Comparison of ENCODE assay signal across 27 cellular contexts in genomic region chr4:163392328-163392727, GRCh38. TPM values are rescaled to one million over a fixed set of nuclear protein-coding genes. Genes with fewer than 3 reads are reported as not detected.
DNase-seq lines count a peak whose midpoint lies in the region; ATAC-seq, FAIRE-seq and TF ChIP-seq lines count a peak whose summit lies in the region.
"Had no signal": no experiment of that assay in that cellular context is flagged by ENCODE, and none has a peak within 500 bp of the region (broad histone marks: within the 10 kb centered on the region; RNA-seq: fewer than 3 reads in every experiment).

No MANE protein-coding gene starts in this region.

- POLR2A ChIA-PET in HepG2 (lab: Yijun Ruan, JAX), result no interaction called here
- POLR2A ChIA-PET in HEK293T (lab: Yijun Ruan, JAX), result no interaction called here

- peaks cover 0 to 3% (median 0%) of the 10 kb centered on the region in 4 donors for H3K27me3 ChIP-seq in liver (ENCODE audit: control insufficient read depth in 4 of 4, insufficient read depth in 4 of 4, low read length in 3 of 4)
- no peaks in the 10 kb centered on the region for H3K27me3 ChIP-seq in HepG2 (ENCODE audit: control insufficient read depth in 1 of 2, insufficient read depth in 2 of 2, low read length in 2 of 2)
- H3K27me3 ChIP-seq: Peyer's patch, SJCRH30 had no signal

- no peak for TF ChIP-seq POLR2A in HepG2 (IDR thresholded peaks at IDR 0.05; ENCODE audit: insufficient read depth in 1 of 2, low read depth in 2 of 2, low read length in 2 of 2)

- TF ChIP-seq EP300 in HepG2 (IDR thresholded peaks at IDR 0.05; ENCODE audit: low read depth in 2 of 2, low read length in 2 of 2) (no peak), HepG2 (CRISPR knock-in tag; IDR thresholded peaks at IDR 0.05; ENCODE audit: borderline replicate concordance) (no peak)

- H3K4me1 ChIP-seq in liver (ENCODE audit: control insufficient read depth in 4 of 4, insufficient read depth in 4 of 4, low read length in 3 of 4), result no peaks in the 10 kb centered on the region
- no peaks in the 10 kb centered on the region for H3K4me1 ChIP-seq in HepG2 (ENCODE audit: insufficient read depth, low read length)
- H3K4me1 ChIP-seq: A549, Caco-2, Peyer's patch, SJCRH30 had no signal

- CTCF ChIA-PET in HepG2 (lab: Yijun Ruan, JAX; ENCODE audit: low intra/inter-chr PET ratio, low total read pairs), result no interaction called here
- CTCF ChIA-PET in HEK293T (lab: Yijun Ruan, JAX), result no interaction called here

- TF ChIP-seq RAD21 in liver (IDR thresholded peaks at IDR 0.05), result no peak
- TF ChIP-seq RAD21 in HepG2 (CRISPR knock-in tag; IDR thresholded peaks at IDR 0.05), result no peak

- 60% methylated on average over 4 of the region's 4 CpGs for whole genome bisulfite sequencing in liver
- 63% methylated on average over 4 of the region's 4 CpGs for WGBS in HepG2 (ENCODE audit: low lambda C conversion rate)

- H2AFZ ChIP-seq in HepG2 (ENCODE audit: low read length), result no peak overlapping the region

- H3K9ac ChIP-seq in liver (ENCODE audit: low read depth in 1 of 2, low read length in 2 of 2), result no peak overlapping the region
- H3K9ac ChIP-seq in HepG2 (ENCODE audit: insufficient read depth, low read depth, low read length), result no peak overlapping the region

- no peaks in the 10 kb centered on the region for H4K20me1 ChIP-seq in HepG2 (ENCODE audit: insufficient read depth, low read length)

- H3K4me3 ChIP-seq in liver (ENCODE audit: low read depth in 1 of 3, low read length in 3 of 3) (no peak overlapping the region), HepG2 (replicated peaks in 1 of 3; ENCODE audit: insufficient read depth in 1 of 3, low read depth in 2 of 3, low read length in 3 of 3) (no peak overlapping the region), fibroblast of pulmonary artery (replicated peaks; ENCODE audit: low read depth, low read length) (no peak overlapping the region)
- H3K4me3 ChIP-seq: A549, Peyer's patch, SJCRH30 had no signal

- ATAC-seq in HepG2, result no peak
- ATAC-seq in GM21528 (IDR thresholded peaks at IDR 0.05; ENCODE audit: low FRiP score, unreplicated experiment), result no peak
- ATAC-seq: A549, HCT116 had no signal

- in situ Hi-C loops in HepG2 (cut with HindIII; ENCODE audit: extremely low pct_ligation_motif_present, low pct_unique_long_range_greater_than_20kb), result no loop called here

- H3K27ac ChIP-seq in liver (ENCODE audit: low read depth in 1 of 2, low read length in 2 of 2), result no peak overlapping the region
- no peak overlapping the region for H3K27ac ChIP-seq in HepG2 (ENCODE audit: extremely low read length, insufficient read depth, low read length)
- H3K27ac ChIP-seq: A549, HL-60, Peyer's patch, SJCRH30 had no signal

- H3K79me2 ChIP-seq in HepG2 (ENCODE audit: insufficient read depth, low read length), result no peaks in the 10 kb centered on the region

- H3K4me1 Mint-ChIP-seq in nephron, result peaks cover 5% of the 10 kb centered on the region

- TF ChIP-seq CTCF in liver (IDR thresholded peaks at IDR 0.05; ENCODE audit: low read depth, low read length, missing input control), result no peak
- no peak for TF ChIP-seq CTCF in HepG2 (CRISPR knock-in tag; IDR thresholded peaks at IDR 0.05)
- TF ChIP-seq CTCF in fibroblast of pulmonary artery (IDR thresholded peaks at IDR 0.05; ENCODE audit: low read length, missing control alignments), result no peak
- no peak for TF ChIP-seq CTCF in nephron (IDR thresholded peaks at IDR 0.05; ENCODE audit: unreplicated experiment in 3 of 3)

- H3K36me3 ChIP-seq in liver (ENCODE audit: control insufficient read depth in 4 of 4, insufficient read depth in 3 of 4, low read depth in 1 of 4, low read length in 3 of 4), result no peaks in the 10 kb centered on the region
- H3K36me3 ChIP-seq in HepG2 (replicated peaks in 1 of 2; ENCODE audit: control insufficient read depth in 1 of 2, insufficient read depth in 2 of 2, low read length in 2 of 2), result no peaks in the 10 kb centered on the region
- H3K36me3 ChIP-seq: Peyer's patch, SJCRH30 had no signal

- no peak overlapping the region for H3K4me3 Mint-ChIP-seq in nephron
- H3K4me3 Mint-ChIP-seq: CD4-positive, alpha-beta memory T cell had no signal

- H3K27me3 Mint-ChIP-seq in nephron (ENCODE audit: low read depth), result no peaks in the 10 kb centered on the region

- H3K4me2 ChIP-seq in HepG2 (ENCODE audit: low read depth, low read length), result no peak overlapping the region
- H3K4me2 ChIP-seq: A549 had no signal

- no peaks in the 10 kb centered on the region for H3K9me3 Mint-ChIP-seq in nephron

- BruUV-seq in HepG2 (replicated peaks; lab: Mats Ljungman, UMichigan), result no TSS peak

- no peak for FAIRE-seq in HepG2 (lab: Jason Lieb, UNC)
- FAIRE-seq: A549, G401.6, H1 had no signal

- H3K9me3 ChIP-seq in liver (ENCODE audit: control insufficient read depth in 4 of 4, low read length in 3 of 4) (no peaks in the 10 kb centered on the region), HepG2 (ENCODE audit: low read length) (no peaks in the 10 kb centered on the region)
- H3K9me3 ChIP-seq: A549, Peyer's patch, SJCRH30 had no signal

- intact Hi-C loops in HepG2 (cut with micrococcal nuclease; ENCODE audit: unreplicated experiment), result no loop called here

- no peaks in the 10 kb centered on the region for H3K36me3 Mint-ChIP-seq in nephron (ENCODE audit: low read depth)
- H3K36me3 Mint-ChIP-seq: CD4-positive, alpha-beta memory T cell had no signal

- H3K27ac Mint-ChIP-seq in nephron, result peak overlapping the region in 2 of 3 experiments; percentile 7 to 9
- H3K27ac Mint-ChIP-seq: CD4-positive, alpha-beta memory T cell had no signal

- DNase-seq in HepG2 (ENCODE audit: low spot score), result no peak
- peak; percentile 50 for DNase-seq in fibroblast of pulmonary artery (ENCODE audit: low read depth)
- DNase-seq in iPS-NIHi7 (ENCODE audit: extremely low spot score), result no peak
- no peak for DNase-seq in HEK293T (ENCODE audit: extremely low spot score)
- DNase-seq in SHP77 (lab: John Stamatoyannopoulos, UW), result no peak
- DNase-seq: C1 segment of cervical spinal cord; Caco-2; CD4-positive, alpha-beta memory T cell; Kasumi-1; NCI-H1092 treated with DMSO at 0.1 percent for 48 hours; NCI-H1436; NCI-H187 treated with DMSO at 0.1 percent for 48 hours; NCI-H2171 treated with DMSO at 0.1 percent for 48 hours; NCI-H446; NCI-H524 treated with DMSO at 0.1 percent for 48 hours; NCI-H774; Peyer's patch; SJCRH30 had no signal

TF ChIP-seq in liver, 16 proteins besides CTCF, POLR2A, EP300 and RAD21 (continues in another document):
- peak; percentile 64 for TF ChIP-seq NR2F2 (IDR thresholded peaks at IDR 0.05)
- TF ChIP-seq YY1 (IDR thresholded peaks at IDR 0.05), result no peak

TF ChIP-seq in HepG2, 621 proteins besides CTCF, POLR2A, EP300 and RAD21 (continues in another document):
- no peak for TF ChIP-seq MXI1 (IDR thresholded peaks at IDR 0.05; ENCODE audit: borderline replicate concordance, low read depth, low read length)

TF ChIP-seq in HEK293T, 16 proteins besides CTCF, POLR2A, EP300 and RAD21 (continues in another document):
- TF ChIP-seq L3MBTL2 (conservative IDR thresholded peaks at IDR 0.05), result no peak
- no peak for TF ChIP-seq NFRKB (IDR thresholded peaks at IDR 0.05)

RNA-seq across cellular contexts. Expression of gene NPY5R, which starts 48.6 kb away (rescaled TPM):
- total RNA-seq in liver (under 1 TPM; 0.28 to 0.50 TPM), HepG2 (2016; rRNA removed; fragmentation: Illumina TruSeq; extraction: Trizol) (not detected in 2 replicates)
- polyA plus RNA-seq in liver (under 1 TPM; 0.24 to 0.51 TPM), HepG2 (2011; rRNA removed) (not detected in 2 replicates)
- total RNA-seq in HepG2 (2016; cell fraction: cytosol; rRNA removed; fragmentation: Illumina TruSeq; extraction: Trizol; ENCODE audit: low read depth), result not detected in 2 replicates
- total RNA-seq in HepG2 (2016; cell fraction: insoluble cytoplasmic fraction; rRNA removed; fragmentation: Illumina TruSeq; extraction: Trizol), result not detected in 2 replicates
- total RNA-seq in HepG2 (2016; cell fraction: membrane; rRNA removed; fragmentation: Illumina TruSeq; extraction: Trizol), result not detected in 2 replicates
- total RNA-seq in HepG2 (2016; cell fraction: nucleus; rRNA removed; fragmentation: Illumina TruSeq; extraction: Trizol), result not detected in 2 replicates
- not detected in 2 replicates for polyA plus RNA-seq in HepG2 (2011; cell fraction: cytosol; rRNA removed)
- polyA plus RNA-seq in HepG2 (2011; cell fraction: nucleus; rRNA removed), result not detected in 2 replicates
- not detected in 2 replicates for polyA plus RNA-seq in HepG2 (2012)
- not detected in 2 replicates for polyA plus RNA-seq in HepG2 (2016; cell fraction: cytosol; fragmentation: Illumina TruSeq; extraction: Trizol; ENCODE audit: low read depth)
- not detected in 2 replicates for polyA plus RNA-seq in HepG2 (2016; cell fraction: insoluble cytoplasmic fraction; fragmentation: Illumina TruSeq; extraction: Trizol; ENCODE audit: low read depth)
- polyA plus RNA-seq in HepG2 (2016; cell fraction: membrane; fragmentation: Illumina TruSeq; extraction: Trizol; ENCODE audit: low read depth), result not detected in 2 replicates
- polyA plus RNA-seq in HepG2 (2016; cell fraction: nucleus; fragmentation: Illumina TruSeq; extraction: Trizol; ENCODE audit: insufficient read depth, low read depth), result not detected in 2 replicates
- polyA minus RNA-seq in HepG2 (2011; rRNA and poly(A)+ RNA removed; ENCODE audit: low replicate concordance), result not detected in 2 replicates
- not detected in 2 replicates for polyA minus RNA-seq in HepG2 (2011; cell fraction: cytosol; rRNA and poly(A)+ RNA removed)
- not detected in 2 replicates for polyA minus RNA-seq in HepG2 (2011; cell fraction: nucleus; rRNA and poly(A)+ RNA removed)
- total RNA-seq: Caco-2; CD4-positive, alpha-beta memory T cell; M059J; SJCRH30 had no signal
- polyA plus RNA-seq: CD4-positive, alpha-beta memory T cell had no signal

RNA-seq across cellular contexts. Expression of gene NPY1R, which starts 59.9 kb away (rescaled TPM):
- total RNA-seq in liver (10 to 100 TPM in 1 of 2 donors, 1 to 10 TPM in 1; 2.4 to 12.8 TPM), HepG2 (2016; rRNA removed; fragmentation: Illumina TruSeq; extraction: Trizol) (not detected in 2 replicates)
- polyA plus RNA-seq in liver (1 to 10 TPM; 6.2 TPM), HepG2 (2011; rRNA removed) (not detected in 2 replicates)
- total RNA-seq in HepG2 (2016; cell fraction: cytosol; rRNA removed; fragmentation: Illumina TruSeq; extraction: Trizol; ENCODE audit: low read depth), result not detected in 2 replicates
- total RNA-seq in HepG2 (2016; cell fraction: insoluble cytoplasmic fraction; rRNA removed; fragmentation: Illumina TruSeq; extraction: Trizol), result not detected in 2 replicates
- total RNA-seq in HepG2 (2016; cell fraction: membrane; rRNA removed; fragmentation: Illumina TruSeq; extraction: Trizol), result not detected in 2 replicates
- not detected in 2 replicates for total RNA-seq in HepG2 (2016; cell fraction: nucleus; rRNA removed; fragmentation: Illumina TruSeq; extraction: Trizol)
- not detected in 2 replicates for polyA plus RNA-seq in HepG2 (2011; cell fraction: cytosol; rRNA removed)
- not detected in 2 replicates for polyA plus RNA-seq in HepG2 (2011; cell fraction: nucleus; rRNA removed)
- polyA plus RNA-seq in HepG2 (2012), result not detected in 2 replicates
- not detected in 2 replicates for polyA plus RNA-seq in HepG2 (2016; cell fraction: cytosol; fragmentation: Illumina TruSeq; extraction: Trizol; ENCODE audit: low read depth)
- not detected in 2 replicates for polyA plus RNA-seq in HepG2 (2016; cell fraction: insoluble cytoplasmic fraction; fragmentation: Illumina TruSeq; extraction: Trizol; ENCODE audit: low read depth)
- not detected in 2 replicates for polyA plus RNA-seq in HepG2 (2016; cell fraction: membrane; fragmentation: Illumina TruSeq; extraction: Trizol; ENCODE audit: low read depth)
- not detected in 2 replicates for polyA plus RNA-seq in HepG2 (2016; cell fraction: nucleus; fragmentation: Illumina TruSeq; extraction: Trizol; ENCODE audit: insufficient read depth, low read depth)
- polyA minus RNA-seq in HepG2 (2011; rRNA and poly(A)+ RNA removed; ENCODE audit: low replicate concordance), result not detected in 2 replicates
- not detected in 2 replicates for polyA minus RNA-seq in HepG2 (2011; cell fraction: cytosol; rRNA and poly(A)+ RNA removed)
- not detected in 2 replicates for polyA minus RNA-seq in HepG2 (2011; cell fraction: nucleus; rRNA and poly(A)+ RNA removed)
- total RNA-seq: CD4-positive, alpha-beta memory T cell; M059J had no signal
- polyA plus RNA-seq: CD4-positive, alpha-beta memory T cell had no signal
